Comparison of ENCODE assay signal across 1 cellular context in genomic region chr20:24994470-24995368, GRCh38.
TF ChIP-seq lines count a peak whose summit lies in the region.

No MANE protein-coding gene starts in this region.

TF ChIP-seq in HepG2, 621 proteins besides CTCF, POLR2A, EP300 and RAD21 (continued from another document and continues in another):
- peak; percentile 43; the same call in 1 of the 2 replicates for TF ChIP-seq THRA (CRISPR knock-in tag; IDR thresholded peaks at IDR 0.05; ENCODE audit: borderline replicate concordance)
- no peak for TF ChIP-seq MATR3 (CRISPR knock-in tag; IDR thresholded peaks at IDR 0.05)
- no peak for TF ChIP-seq ZBTB39 (CRISPR knock-in tag; IDR thresholded peaks at IDR 0.05)
- 0 out of 4 replicates have a peak, but pooled peaks of 1 of the 2 experiments have one; percentile 12 for TF ChIP-seq REST (IDR thresholded peaks at IDR 0.05; ENCODE audit: borderline replicate concordance in 1 of 2, low read depth in 1 of 2, low read length in 2 of 2)
- TF ChIP-seq UBTF (CRISPR knock-in tag; IDR thresholded peaks at IDR 0.05) = peak; percentile 62
- TF ChIP-seq ZNF350 (CRISPR knock-in tag; IDR thresholded peaks at IDR 0.05; ENCODE audit: borderline replicate concordance, low read depth) = peak; percentile 57; the same call in 1 of the 2 replicates
- no peak for TF ChIP-seq ZNF784 (CRISPR knock-in tag; IDR thresholded peaks at IDR 0.05; ENCODE audit: borderline replicate concordance)
- TF ChIP-seq ZNF510 (CRISPR knock-in tag; IDR thresholded peaks at IDR 0.05; ENCODE audit: low read depth) = no peak
- TF ChIP-seq TFDP1 (CRISPR knock-in tag; IDR thresholded peaks at IDR 0.05; ENCODE audit: borderline replicate concordance) = no peak
- TF ChIP-seq ZNF772 (CRISPR knock-in tag; IDR thresholded peaks at IDR 0.05) = no peak; the same call in 1 of the 2 replicates
- no peak for TF ChIP-seq KAT8 (CRISPR knock-in tag; IDR thresholded peaks at IDR 0.05)
- no peak for TF ChIP-seq BCL3 (CRISPR knock-in tag; IDR thresholded peaks at IDR 0.05)
- no peak for TF ChIP-seq ZNF275 (CRISPR knock-in tag; IDR thresholded peaks at IDR 0.05; ENCODE audit: borderline replicate concordance)
- no peak for TF ChIP-seq CBX1 (IDR thresholded peaks at IDR 0.05; ENCODE audit: low read depth)
- no peak for TF ChIP-seq KLF12 (CRISPR knock-in tag; IDR thresholded peaks at IDR 0.05; ENCODE audit: borderline replicate concordance)
- TF ChIP-seq ARID3A (IDR thresholded peaks at IDR 0.05; ENCODE audit: low read depth, low read length) = peak; percentile 72
- no peak for TF ChIP-seq MED13 (CRISPR knock-in tag; IDR thresholded peaks at IDR 0.05)
- TF ChIP-seq ZNF253 (CRISPR knock-in tag; IDR thresholded peaks at IDR 0.05; ENCODE audit: borderline replicate concordance) = no peak
- TF ChIP-seq GTF2F1 (IDR thresholded peaks at IDR 0.05; ENCODE audit: low read length) = no peak
- no peak for TF ChIP-seq ATF6 (CRISPR knock-in tag; conservative IDR thresholded peaks at IDR 0.05)
- no peak for TF ChIP-seq MAF1 (CRISPR knock-in tag; IDR thresholded peaks at IDR 0.05; ENCODE audit: borderline replicate concordance)
- TF ChIP-seq ZBTB8A (CRISPR knock-in tag; IDR thresholded peaks at IDR 0.05; ENCODE audit: borderline replicate concordance, low read depth) = no peak
- no peak for TF ChIP-seq ARNT (IDR thresholded peaks at IDR 0.05)
- TF ChIP-seq TOPORS (CRISPR knock-in tag; IDR thresholded peaks at IDR 0.05) = no peak
- TF ChIP-seq ONECUT2 (CRISPR knock-in tag; IDR thresholded peaks at IDR 0.05) = no peak
- no peak for TF ChIP-seq REL (CRISPR knock-in tag; conservative IDR thresholded peaks at IDR 0.05)
- no peak for TF ChIP-seq XBP1 (CRISPR knock-in tag; IDR thresholded peaks at IDR 0.05)
- TF ChIP-seq ZNF691 (CRISPR knock-in tag; IDR thresholded peaks at IDR 0.05; ENCODE audit: borderline replicate concordance, low read depth) = no peak; the same call in 1 of the 2 replicates
- TF ChIP-seq REXO4 (CRISPR knock-in tag; IDR thresholded peaks at IDR 0.05; ENCODE audit: borderline replicate concordance) = no peak
- no peak; the same call in 1 of the 2 replicates for TF ChIP-seq ZNF274 (CRISPR knock-in tag; IDR thresholded peaks at IDR 0.05)
- TF ChIP-seq TAF1 (CRISPR knock-in tag; IDR thresholded peaks at IDR 0.05) = no peak
